ENCODE assay signal across 31 cellular contexts in genomic region chr6:44039839-44040350, GRCh38.
DNase-seq lines count a peak whose midpoint lies in the region; ATAC-seq and TF ChIP-seq lines count a peak whose summit lies in the region.
"Had no signal": no experiment of that assay in that cellular context is flagged by ENCODE, and none has a peak within 500 bp of the region (broad histone marks: within the 10 kb centered on the region; RNA-seq: fewer than 3 reads in every experiment).

No MANE protein-coding gene starts in this region.

- H3K36me3 ChIP-seq in PC-3 (ENCODE audit: low read depth, low read length): no peaks in the 10 kb centered on the region
- no peaks in the 10 kb centered on the region for H3K36me3 ChIP-seq in mesenchymal stem cell (ENCODE audit: control insufficient read depth in 1 of 2, insufficient read depth in 2 of 2, low read depth in 1 of 2, low read length in 2 of 2)
- H3K36me3 ChIP-seq in tibial artery: no peaks in the 10 kb centered on the region
- H3K36me3 ChIP-seq: adrenal gland, colonic mucosa, ovary had no signal

- WGBS in mesenchymal stem cell: 84% methylated on average over 7 of the region's 7 CpGs

- CTCF ChIA-PET in PC-3 (lab: Charles Lee): no interaction called here

- peak overlapping the region; percentile 97 for H2BK15ac ChIP-seq in mesenchymal stem cell (ENCODE audit: low read depth, poor library complexity, severe bottlenecking)

- H3K4me2 ChIP-seq in PC-3 (ENCODE audit: low read length): no peak overlapping the region
- no peak overlapping the region for H3K4me2 ChIP-seq in mesenchymal stem cell (ENCODE audit: low read length, poor library complexity, severe bottlenecking)

- peak overlapping the region in 1 of 2 experiments; percentile 11 for H3K18ac ChIP-seq in mesenchymal stem cell (ENCODE audit: low read depth in 1 of 2, low read length in 2 of 2)

- H3K4me3 Mint-ChIP-seq in brain (no peak overlapping the region), nephron progenitor cell (no peak overlapping the region)
- H3K4me3 Mint-ChIP-seq: CD14-positive monocyte; stimulated activated effector memory CD8-positive, alpha-beta T cell treated with anti-CD3 and anti-CD28 coated beads, Interleukin-12 subunit alpha, Interleukin-12 subunit beta, amount 100 ng/mL, for 72 hours had no signal

- H3K23ac ChIP-seq in mesenchymal stem cell (ENCODE audit: low read length in 2 of 2): no peak overlapping the region

- H3K36me3 Mint-ChIP-seq in brain (no peaks in the 10 kb centered on the region), nephron progenitor cell (ENCODE audit: low read depth) (no peaks in the 10 kb centered on the region)
- H3K36me3 Mint-ChIP-seq: stimulated activated effector memory CD8-positive, alpha-beta T cell treated with anti-CD3 and anti-CD28 coated beads, Interleukin-12 subunit alpha, Interleukin-12 subunit beta, amount 100 ng/mL, for 72 hours had no signal

- peak overlapping the region; percentile 59 to 89 for H3K4ac ChIP-seq in mesenchymal stem cell (ENCODE audit: low read depth in 1 of 2, low read length in 2 of 2)

- intact Hi-C loops in PC-3 (cut with micrococcal nuclease): no loop called here
- intact Hi-C loops in tibial artery (cut with DNase I; ENCODE audit: low total_unique reads): no loop called here

- no peaks in the 10 kb centered on the region for H3K79me2 ChIP-seq in PC-3 (ENCODE audit: low read length)

- no peaks in the 10 kb centered on the region for H4K20me1 ChIP-seq in PC-3 (ENCODE audit: low read length)

- no peak overlapping the region for H3K4me3 ChIP-seq in PC-3 (ENCODE audit: low read length)
- H3K4me3 ChIP-seq in mesenchymal stem cell (ENCODE audit: insufficient read depth in 1 of 2, low read depth in 1 of 2, low read length in 2 of 2): no peak overlapping the region
- no peak overlapping the region for H3K4me3 ChIP-seq in tibial artery
- H3K4me3 ChIP-seq: adrenal gland, colonic mucosa, ovary had no signal

- H2BK5ac ChIP-seq in mesenchymal stem cell (ENCODE audit: low read depth, low read length, poor library complexity, severe bottlenecking): no peak overlapping the region

- H3K27ac ChIP-seq in PC-3 (ENCODE audit: low read length): peak overlapping the region; percentile 100; the same call in 1 of the 2 replicates
- H3K27ac ChIP-seq in mesenchymal stem cell (ENCODE audit: low read length, poor library complexity, severe bottlenecking): no peak overlapping the region
- no peak overlapping the region for H3K27ac ChIP-seq in tibial artery
- H3K27ac ChIP-seq: adrenal gland, colonic mucosa, foreskin keratinocyte, HL-60, ovary, VCaP had no signal

- H3F3A ChIP-seq in PC-3 (ENCODE audit: low read length, unreplicated experiment): peaks cover 11% of the 10 kb centered on the region

- H3K9me3 Mint-ChIP-seq in brain (no peaks in the 10 kb centered on the region), nephron progenitor cell (no peaks in the 10 kb centered on the region)
- H3K9me3 Mint-ChIP-seq: stimulated activated effector memory CD8-positive, alpha-beta T cell treated with anti-CD3 and anti-CD28 coated beads, Interleukin-12 subunit alpha, Interleukin-12 subunit beta, amount 100 ng/mL, for 72 hours had no signal

- peak overlapping the region; percentile 51 to 80 for H2BK12ac ChIP-seq in mesenchymal stem cell (ENCODE audit: low read length in 2 of 2)

- DNase-seq in PC-3: no peak
- no peak for DNase-seq in mesenchymal stem cell
- peak; percentile 8 to 52 for DNase-seq in tibial artery
- DNase-seq in SIG-M5 treated with dmso at 0.1 percent for 504 hours (lab: John Stamatoyannopoulos, UW; ENCODE audit: unreplicated experiment): no peak
- DNase-seq in nephron progenitor cell: no peak
- DNase-seq: activated CD4-positive, alpha-beta T cell treated with anti-CD3 and anti-CD28 coated beads for 48 hours; activated naive CD4-positive, alpha-beta T cell; activated T-cell treated with anti-CD3 and anti-CD28 coated beads, Interleukin-2, amount 50 U/mL, for 48 hours; colonic mucosa; DND-41; foreskin keratinocyte; Kasumi-1; MV-4-11; NCI-H1436 treated with DMSO at 0.1 percent for 48 hours; NCI-H2107; NCI-H446 treated with DMSO at 0.1 percent for 48 hours; NCI-H82; ovary; stimulated activated CD4-positive, alpha-beta T cell treated with anti-CD3 and anti-CD28 coated beads, Interleukin-12 subunit alpha, Interleukin-12 subunit beta, amount 100 ng/mL, for 4 hours; stimulated activated CD4-positive, alpha-beta T cell treated with anti-CD3 and anti-CD28 coated beads, Interleukin-4, amount 100 ng/mL, for 24 hours; substantia nigra; T-helper 9 cell had no signal

- ATAC-seq in PC-3 (no peak), GM19463 (IDR thresholded peaks at IDR 0.05; ENCODE audit: unreplicated experiment) (no peak)
- ATAC-seq: esophagus mucosa; foreskin keratinocyte; Right ventricle myocardium inferior; stimulated activated effector memory CD8-positive, alpha-beta T cell treated with anti-CD3 and anti-CD28 coated beads, Interleukin-12 subunit alpha, Interleukin-12 subunit beta, amount 100 ng/mL, for 72 hours had no signal

- H3K9me3 ChIP-seq in PC-3 (ENCODE audit: low read length) (no peaks in the 10 kb centered on the region), mesenchymal stem cell (ENCODE audit: control insufficient read depth, low read length) (no peaks in the 10 kb centered on the region), tibial artery (no peaks in the 10 kb centered on the region)
- H3K9me3 ChIP-seq: adrenal gland, colonic mucosa, ovary had no signal

- H2AFZ ChIP-seq in PC-3 (ENCODE audit: low read length): no peak overlapping the region
- no peak overlapping the region for H2AFZ ChIP-seq in mesenchymal stem cell (ENCODE audit: low read depth, low read length)

- no TSS peak for BruUV-seq in PC-3 (replicated peaks; lab: Mats Ljungman, UMichigan)

- H3K4me1 ChIP-seq in PC-3 (ENCODE audit: insufficient read depth, low read length) (peaks cover 76% of the 10 kb centered on the region), mesenchymal stem cell (ENCODE audit: control insufficient read depth, insufficient read depth, low read depth, low read length) (peaks cover 52% of the 10 kb centered on the region), tibial artery (peaks cover 0 to 30% (median 11%) of the 10 kb centered on the region in 4 donors)
- H3K4me1 ChIP-seq: colonic mucosa had no signal

- H3K9ac ChIP-seq in PC-3 (ENCODE audit: low read length): no peak overlapping the region
- H3K9ac ChIP-seq in mesenchymal stem cell (ENCODE audit: low read length): no peak overlapping the region

- POLR2A ChIA-PET in PC-3 (lab: Charles Lee; ENCODE audit: unreplicated experiment): no interaction called here

- H3K27me3 Mint-ChIP-seq in brain (no peaks in the 10 kb centered on the region), nephron progenitor cell (ENCODE audit: low read depth, poor library complexity) (peaks cover 1% of the 10 kb centered on the region)

- no peak overlapping the region for H4K8ac ChIP-seq in mesenchymal stem cell (ENCODE audit: low read length)

- H3K27ac Mint-ChIP-seq in brain (peak overlapping the region; percentile 12 to 62 (median 29)), nephron progenitor cell (no peak overlapping the region)
- H3K27ac Mint-ChIP-seq: stimulated activated effector memory CD8-positive, alpha-beta T cell treated with anti-CD3 and anti-CD28 coated beads, Interleukin-12 subunit alpha, Interleukin-12 subunit beta, amount 100 ng/mL, for 72 hours had no signal

- H3K27me3 ChIP-seq in PC-3 (ENCODE audit: low read length) (no peaks in the 10 kb centered on the region), mesenchymal stem cell (ENCODE audit: control insufficient read depth in 1 of 2, insufficient read depth in 1 of 2, low read length in 2 of 2) (no peaks in the 10 kb centered on the region), tibial artery (no peaks in the 10 kb centered on the region)
- H3K27me3 ChIP-seq: adrenal gland, colonic mucosa, foreskin keratinocyte, ovary had no signal

- H2BK120ac ChIP-seq in mesenchymal stem cell (ENCODE audit: low read depth, low read length): peak overlapping the region; percentile 22

- H3K4me1 Mint-ChIP-seq in brain (peaks cover 55% of the 10 kb centered on the region), nephron progenitor cell (peaks cover 65% of the 10 kb centered on the region)
- H3K4me1 Mint-ChIP-seq: stimulated activated effector memory CD8-positive, alpha-beta T cell treated with anti-CD3 and anti-CD28 coated beads, Interleukin-12 subunit alpha, Interleukin-12 subunit beta, amount 100 ng/mL, for 72 hours had no signal

- H2AK5ac ChIP-seq in mesenchymal stem cell (ENCODE audit: low read length, severe bottlenecking): peak overlapping the region; percentile 76

- H3K14ac ChIP-seq in mesenchymal stem cell (ENCODE audit: low read length in 2 of 2): no peak overlapping the region

- H4K91ac ChIP-seq in mesenchymal stem cell (ENCODE audit: low read length): no peak overlapping the region

- no peaks in the 10 kb centered on the region for H3K79me1 ChIP-seq in mesenchymal stem cell (replicated peaks; ENCODE audit: low read length, poor library complexity, severe bottlenecking)

- TF ChIP-seq CTCF in PC-3 (conservative IDR thresholded peaks at IDR 0.05; ENCODE audit: low read depth, low read length): no peak
- no peak for TF ChIP-seq CTCF in brain (conservative IDR thresholded peaks at IDR 0.05)
- TF ChIP-seq CTCF in tibial artery (IDR thresholded peaks at IDR 0.05): no peak
- no peak for TF ChIP-seq CTCF in nephron progenitor cell (IDR thresholded peaks at IDR 0.05)

- H3K9me2 ChIP-seq in PC-3 (replicated peaks; ENCODE audit: low read length): no peaks in the 10 kb centered on the region

Comparison
In these comparisons a context has a peak if more than half of its experiments do, and no peak if none do; other contexts are left out.
1. DNase-seq: peak in tibial artery (2 of 2); none in PC-3 (single experiment), mesenchymal stem cell (single experiment), SIG-M5 treated with dmso at 0.1 percent for 504 hours (single experiment) and nephron progenitor cell (single experiment).